Comparison of ENCODE assay signal across 2 cellular contexts in the genomic region with DNA sequence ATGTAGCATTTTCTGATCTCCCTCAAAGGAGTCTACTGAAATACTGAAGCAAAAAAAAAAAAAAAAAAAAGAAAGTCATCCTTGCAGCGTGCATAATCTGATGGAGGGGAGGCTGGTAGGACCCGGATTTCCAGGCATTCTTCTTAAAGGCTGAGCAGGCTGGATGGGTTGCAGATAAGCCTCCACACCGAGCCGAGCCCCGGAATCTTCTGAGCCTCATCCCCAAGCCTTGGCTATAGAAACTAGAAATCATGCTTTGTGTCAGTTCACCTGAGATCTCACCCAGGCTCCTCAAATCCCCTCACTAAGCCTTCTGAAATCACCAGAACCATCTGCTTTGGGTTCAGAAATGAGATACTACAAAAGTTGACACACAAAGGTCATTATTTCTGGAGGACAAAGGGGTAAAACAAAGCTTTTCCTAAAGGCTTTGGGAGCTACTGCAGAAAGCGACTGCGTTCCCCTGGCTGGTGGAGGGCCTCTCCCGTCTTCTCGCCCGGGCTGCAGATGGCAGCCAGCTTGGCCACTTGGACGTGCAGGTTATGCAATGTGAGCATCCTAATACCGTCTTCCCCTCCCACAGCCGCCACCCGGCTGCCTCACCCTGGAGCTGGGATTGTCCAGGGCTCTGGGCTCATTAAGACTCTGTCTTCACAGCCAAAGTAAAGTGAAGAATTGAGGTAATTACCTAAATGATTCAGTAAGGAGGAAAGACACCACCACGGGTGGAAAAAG.
A peak's percentile ranks its signal among the peaks of the same experiment; 100 is the strongest.
TF ChIP-seq lines count a peak whose summit lies in the region.

No MANE protein-coding gene starts in this region.

TF ChIP-seq in HCT116, 20 proteins besides CTCF, POLR2A, EP300 and RAD21:
- TF ChIP-seq CBX3 (IDR thresholded peaks at IDR 0.05; ENCODE audit: low read depth) (no peak), ELF1 (IDR thresholded peaks at IDR 0.05; ENCODE audit: borderline replicate concordance, low read depth) (no peak), SRF (IDR thresholded peaks at IDR 0.05; ENCODE audit: low read depth) (no peak), JUND (IDR thresholded peaks at IDR 0.05) (no peak), CEBPB (IDR thresholded peaks at IDR 0.05; ENCODE audit: low read depth) (no peak)

TF ChIP-seq in HepG2, 621 proteins besides CTCF, POLR2A, EP300 and RAD21:
- TF ChIP-seq FOXC1 (CRISPR knock-in tag; IDR thresholded peaks at IDR 0.05; ENCODE audit: borderline replicate concordance) (no peak), NCOA1 (CRISPR knock-in tag; IDR thresholded peaks at IDR 0.05) (no peak), ZNF7 (CRISPR knock-in tag; IDR thresholded peaks at IDR 0.05) (peak; percentile 74), ZNF563 (CRISPR knock-in tag; IDR thresholded peaks at IDR 0.05) (no peak), ZNF543 (CRISPR knock-in tag; IDR thresholded peaks at IDR 0.05) (no peak), ZNF335 (CRISPR knock-in tag; IDR thresholded peaks at IDR 0.05) (no peak), CCAR2 (optimal IDR thresholded peaks at IDR 0.05; ENCODE audit: low read depth, low read length) (no peak), ZNF317 (CRISPR knock-in tag; IDR thresholded peaks at IDR 0.05) (no peak), ARNT2 (CRISPR knock-in tag; IDR thresholded peaks at IDR 0.05; ENCODE audit: low read depth) (no peak), ZNF674 (CRISPR knock-in tag; IDR thresholded peaks at IDR 0.05; ENCODE audit: low read depth) (no peak), ZNF737 (CRISPR knock-in tag; IDR thresholded peaks at IDR 0.05; ENCODE audit: borderline replicate concordance) (0 out of 2 replicates have a peak, but pooled peaks have one; percentile 39), HES4 (CRISPR knock-in tag; IDR thresholded peaks at IDR 0.05; ENCODE audit: borderline replicate concordance) (no peak)
- TF ChIP-seq, protein P1, sequence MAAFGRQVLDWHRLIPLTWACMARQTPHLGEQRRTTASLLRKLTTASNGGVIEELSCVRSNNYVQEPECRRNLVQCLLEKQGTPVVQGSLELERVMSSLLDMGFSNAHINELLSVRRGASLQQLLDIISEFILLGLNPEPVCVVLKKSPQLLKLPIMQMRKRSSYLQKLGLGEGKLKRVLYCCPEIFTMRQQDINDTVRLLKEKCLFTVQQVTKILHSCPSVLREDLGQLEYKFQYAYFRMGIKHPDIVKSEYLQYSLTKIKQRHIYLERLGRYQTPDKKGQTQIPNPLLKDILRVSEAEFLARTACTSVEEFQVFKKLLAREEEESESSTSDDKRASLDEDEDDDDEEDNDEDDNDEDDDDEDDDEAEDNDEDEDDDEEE (CRISPR knock-in tag; IDR thresholded peaks at IDR 0.05), result no peak
- TF ChIP-seq, protein P2, sequence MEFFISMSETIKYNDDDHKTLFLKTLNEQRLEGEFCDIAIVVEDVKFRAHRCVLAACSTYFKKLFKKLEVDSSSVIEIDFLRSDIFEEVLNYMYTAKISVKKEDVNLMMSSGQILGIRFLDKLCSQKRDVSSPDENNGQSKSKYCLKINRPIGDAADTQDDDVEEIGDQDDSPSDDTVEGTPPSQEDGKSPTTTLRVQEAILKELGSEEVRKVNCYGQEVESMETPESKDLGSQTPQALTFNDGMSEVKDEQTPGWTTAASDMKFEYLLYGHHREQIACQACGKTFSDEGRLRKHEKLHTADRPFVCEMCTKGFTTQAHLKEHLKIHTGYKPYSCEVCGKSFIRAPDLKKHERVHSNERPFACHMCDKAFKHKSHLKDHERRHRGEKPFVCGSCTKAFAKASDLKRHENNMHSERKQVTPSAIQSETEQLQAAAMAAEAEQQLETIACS (CRISPR knock-in tag; IDR thresholded peaks at IDR 0.05), result no peak
- TF ChIP-seq, protein P3, sequence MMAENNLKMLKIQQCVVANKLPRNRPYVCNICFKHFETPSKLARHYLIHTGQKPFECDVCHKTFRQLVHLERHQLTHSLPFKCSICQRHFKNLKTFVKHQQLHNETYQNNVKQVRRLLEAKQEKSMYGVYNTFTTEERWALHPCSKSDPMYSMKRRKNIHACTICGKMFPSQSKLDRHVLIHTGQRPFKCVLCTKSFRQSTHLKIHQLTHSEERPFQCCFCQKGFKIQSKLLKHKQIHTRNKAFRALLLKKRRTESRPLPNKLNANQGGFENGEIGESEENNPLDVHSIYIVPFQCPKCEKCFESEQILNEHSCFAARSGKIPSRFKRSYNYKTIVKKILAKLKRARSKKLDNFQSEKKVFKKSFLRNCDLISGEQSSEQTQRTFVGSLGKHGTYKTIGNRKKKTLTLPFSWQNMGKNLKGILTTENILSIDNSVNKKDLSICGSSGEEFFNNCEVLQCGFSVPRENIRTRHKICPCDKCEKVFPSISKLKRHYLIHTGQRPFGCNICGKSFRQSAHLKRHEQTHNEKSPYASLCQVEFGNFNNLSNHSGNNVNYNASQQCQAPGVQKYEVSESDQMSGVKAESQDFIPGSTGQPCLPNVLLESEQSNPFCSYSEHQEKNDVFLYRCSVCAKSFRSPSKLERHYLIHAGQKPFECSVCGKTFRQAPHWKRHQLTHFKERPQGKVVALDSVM (CRISPR knock-in tag; IDR thresholded peaks at IDR 0.05), result no peak
- TF ChIP-seq, protein P4, sequence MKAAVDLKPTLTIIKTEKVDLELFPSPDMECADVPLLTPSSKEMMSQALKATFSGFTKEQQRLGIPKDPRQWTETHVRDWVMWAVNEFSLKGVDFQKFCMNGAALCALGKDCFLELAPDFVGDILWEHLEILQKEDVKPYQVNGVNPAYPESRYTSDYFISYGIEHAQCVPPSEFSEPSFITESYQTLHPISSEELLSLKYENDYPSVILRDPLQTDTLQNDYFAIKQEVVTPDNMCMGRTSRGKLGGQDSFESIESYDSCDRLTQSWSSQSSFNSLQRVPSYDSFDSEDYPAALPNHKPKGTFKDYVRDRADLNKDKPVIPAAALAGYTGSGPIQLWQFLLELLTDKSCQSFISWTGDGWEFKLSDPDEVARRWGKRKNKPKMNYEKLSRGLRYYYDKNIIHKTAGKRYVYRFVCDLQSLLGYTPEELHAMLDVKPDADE (CRISPR knock-in tag; IDR thresholded peaks at IDR 0.05), result no peak
- TF ChIP-seq, protein P5, sequence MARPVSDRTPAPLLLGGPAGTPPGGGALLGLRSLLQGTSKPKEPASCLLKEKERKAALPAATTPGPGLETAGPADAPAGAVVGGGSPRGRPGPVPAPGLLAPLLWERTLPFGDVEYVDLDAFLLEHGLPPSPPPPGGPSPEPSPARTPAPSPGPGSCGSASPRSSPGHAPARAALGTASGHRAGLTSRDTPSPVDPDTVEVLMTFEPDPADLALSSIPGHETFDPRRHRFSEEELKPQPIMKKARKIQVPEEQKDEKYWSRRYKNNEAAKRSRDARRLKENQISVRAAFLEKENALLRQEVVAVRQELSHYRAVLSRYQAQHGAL (CRISPR knock-in tag; IDR thresholded peaks at IDR 0.05; ENCODE audit: not compliant biosample characterization), result no peak
TF ChIP-seq in HepG2: peak in this region for 2.
